ENCODE assay signal across 8 cellular contexts in genomic region chr19:46265217-46265828, GRCh38. TPM values are rescaled to one million over a fixed set of nuclear protein-coding genes. Genes with fewer than 3 reads are reported as not detected.
A peak's percentile ranks its signal among the peaks of the same experiment; 100 is the strongest.
DNase-seq lines count a peak whose midpoint lies in the region; ATAC-seq lines count a peak whose summit lies in the region.

No MANE protein-coding gene starts in this region.

- peak overlapping the region in 1 of 7 donors; percentile 24 for H3K27ac Mint-ChIP-seq in CD4-positive, alpha-beta memory T cell
- no peak overlapping the region for H3K27ac Mint-ChIP-seq in activated CD4-positive, alpha-beta memory T cell treated with anti-CD3 and anti-CD28 coated beads, Interleukin-2, amount 10 ng/mL, durations not matched to agents 7 days and 5 days

- DNase-seq in CD4-positive, alpha-beta memory T cell = peak; percentile 72 to 75 (median 73)
- DNase-seq in NCI-H82 treated with DMSO at 0.1 percent for 48 hours (lab: John Stamatoyannopoulos, UW; ENCODE audit: unreplicated experiment) (peak; percentile 25), medulla oblongata (ENCODE audit: extremely low spot score) (peak; percentile 90)
- DNase-seq in activated CD4-positive, alpha-beta memory T cell treated with anti-CD3 and anti-CD28 coated beads, Interleukin-2, amount 10 ng/mL, durations not matched to agents 7 days and 5 days = peak; percentile 72
- DNase-seq in effector CD4-positive, alpha-beta T cell = peak; percentile 64
- peak; percentile 36 to 49 for DNase-seq in stimulated activated CD8-positive, alpha-beta memory T cell treated with anti-CD3 and anti-CD28 coated beads, Interleukin-15, amount 100 ng/mL, for 48 hours (ENCODE audit: low read depth in 2 of 2)

- POLR2A ChIA-PET in CD4-positive, alpha-beta memory T cell (lab: Charles Lee; ENCODE audit: partially characterized antibody) = no interaction called here
- POLR2A ChIA-PET in activated CD4-positive, alpha-beta memory T cell treated with anti-CD3 and anti-CD28 coated beads, Interleukin-2, amount 10 ng/mL, durations not matched to agents 7 days and 5 days (lab: Charles Lee) = interaction anchor here (1.0 to 1.1 kb wide), 2 partner anchors 76 to 237 kb away, joined by 3 read pairs; no protein-coding TSS in a partner anchor

- ATAC-seq in HG03135 (IDR thresholded peaks at IDR 0.05; ENCODE audit: unreplicated experiment) (peak; percentile 51), HG03095 (IDR thresholded peaks at IDR 0.05; ENCODE audit: unreplicated experiment) (no peak)

- no peak overlapping the region for H3K4me3 Mint-ChIP-seq in CD4-positive, alpha-beta memory T cell
- no peak overlapping the region for H3K4me3 Mint-ChIP-seq in activated CD4-positive, alpha-beta memory T cell treated with anti-CD3 and anti-CD28 coated beads, Interleukin-2, amount 10 ng/mL, durations not matched to agents 7 days and 5 days

- no peak overlapping the region for H3K4me3 ChIP-seq in CD4-positive, alpha-beta memory T cell (ENCODE audit: low read length in 2 of 2)

- intact Hi-C loops in CD4-positive, alpha-beta memory T cell (cut with micrococcal nuclease) = loop anchor here (1.0 kb wide), 2 partner anchors 183 to 236 kb away; no protein-coding TSS in a partner anchor

- H3K27ac ChIP-seq in CD4-positive, alpha-beta memory T cell (ENCODE audit: low read depth, low read length) = no peak overlapping the region

- no peaks in the 10 kb centered on the region for H3K9me3 Mint-ChIP-seq in CD4-positive, alpha-beta memory T cell
- peaks cover 3% of the 10 kb centered on the region for H3K9me3 Mint-ChIP-seq in activated CD4-positive, alpha-beta memory T cell treated with anti-CD3 and anti-CD28 coated beads, Interleukin-2, amount 10 ng/mL, durations not matched to agents 7 days and 5 days

- H3K36me3 Mint-ChIP-seq in CD4-positive, alpha-beta memory T cell = no peaks in the 10 kb centered on the region
- H3K36me3 Mint-ChIP-seq in activated CD4-positive, alpha-beta memory T cell treated with anti-CD3 and anti-CD28 coated beads, Interleukin-2, amount 10 ng/mL, durations not matched to agents 7 days and 5 days (ENCODE audit: low read depth) = peaks cover 2% of the 10 kb centered on the region

- H3K4me1 ChIP-seq in CD4-positive, alpha-beta memory T cell (ENCODE audit: insufficient read depth, low read length) = peaks cover 18% of the 10 kb centered on the region

- CTCF ChIA-PET in CD4-positive, alpha-beta memory T cell (lab: Charles Lee; ENCODE audit: partially characterized antibody) = interaction anchor here (0.6 to 6.6 kb wide), 10 partner anchors 15 to 898 kb away, joined by 3 to 88 read pairs (median 4); partner anchors contain the start of genes FOXA3 and SYMPK
- CTCF ChIA-PET in activated CD4-positive, alpha-beta memory T cell treated with anti-CD3 and anti-CD28 coated beads, Interleukin-2, amount 10 ng/mL, durations not matched to agents 7 days and 5 days (lab: Charles Lee) = interaction anchor here (0.5 to 6.3 kb wide), 20 partner anchors 12 to 548 kb away, joined by 3 to 58 read pairs (median 3); partner anchors contain the start of gene SIX5

- H3K4me1 Mint-ChIP-seq in CD4-positive, alpha-beta memory T cell = peaks cover 6 to 29% (median 17%) of the 10 kb centered on the region in 4 donors
- H3K4me1 Mint-ChIP-seq in activated CD4-positive, alpha-beta memory T cell treated with anti-CD3 and anti-CD28 coated beads, Interleukin-2, amount 10 ng/mL, durations not matched to agents 7 days and 5 days = peaks cover 18% of the 10 kb centered on the region

- H3K9me3 ChIP-seq in CD4-positive, alpha-beta memory T cell (ENCODE audit: control insufficient read depth in 1 of 2, low read length in 2 of 2) = no peaks in the 10 kb centered on the region

- peaks cover 10 to 25% of the 10 kb centered on the region in 2 donors for H3K27me3 Mint-ChIP-seq in CD4-positive, alpha-beta memory T cell
- H3K27me3 Mint-ChIP-seq in activated CD4-positive, alpha-beta memory T cell treated with anti-CD3 and anti-CD28 coated beads, Interleukin-2, amount 10 ng/mL, durations not matched to agents 7 days and 5 days = peaks cover 57% of the 10 kb centered on the region

- H3K27me3 ChIP-seq in CD4-positive, alpha-beta memory T cell (ENCODE audit: insufficient read depth, low read length) = peaks cover under 1% of the 10 kb centered on the region

- H3K36me3 ChIP-seq in CD4-positive, alpha-beta memory T cell (ENCODE audit: insufficient read depth, low read length) = no peaks in the 10 kb centered on the region

RNA-seq across cellular contexts. Expression of gene HIF3A, which starts 31.5 kb away (rescaled TPM):
- not detected for total RNA-seq in CD4-positive, alpha-beta memory T cell
- polyA plus RNA-seq in CD4-positive, alpha-beta memory T cell = not detected
- total RNA-seq in activated CD4-positive, alpha-beta memory T cell treated with anti-CD3 and anti-CD28 coated beads, Interleukin-2, amount 10 ng/mL, durations not matched to agents 7 days and 5 days = not detected

RNA-seq across cellular contexts. Expression of gene IGFL1, which starts 35.8 kb away (rescaled TPM):
- total RNA-seq in CD4-positive, alpha-beta memory T cell = not detected
- not detected for polyA plus RNA-seq in CD4-positive, alpha-beta memory T cell
- total RNA-seq in activated CD4-positive, alpha-beta memory T cell treated with anti-CD3 and anti-CD28 coated beads, Interleukin-2, amount 10 ng/mL, durations not matched to agents 7 days and 5 days = not detected

Comparison
In these comparisons a context has a peak if more than half of its experiments do, and no peak if none do; other contexts are left out.
1. DNase-seq: peak in every context shown above with its lines; median percentile 90 in medulla oblongata; 73 in CD4-positive, alpha-beta memory T cell; 72 in activated CD4-positive, alpha-beta memory T cell treated with anti-CD3 and anti-CD28 coated beads, Interleukin-2, amount 10 ng/mL, durations not matched to agents 7 days and 5 days; 64 in effector CD4-positive, alpha-beta T cell; 42 in stimulated activated CD8-positive, alpha-beta memory T cell treated with anti-CD3 and anti-CD28 coated beads, Interleukin-15, amount 100 ng/mL, for 48 hours; 25 in NCI-H82 treated with DMSO at 0.1 percent for 48 hours.